8 cellular contexts compared by ENCODE assay signal in the genomic region with DNA sequence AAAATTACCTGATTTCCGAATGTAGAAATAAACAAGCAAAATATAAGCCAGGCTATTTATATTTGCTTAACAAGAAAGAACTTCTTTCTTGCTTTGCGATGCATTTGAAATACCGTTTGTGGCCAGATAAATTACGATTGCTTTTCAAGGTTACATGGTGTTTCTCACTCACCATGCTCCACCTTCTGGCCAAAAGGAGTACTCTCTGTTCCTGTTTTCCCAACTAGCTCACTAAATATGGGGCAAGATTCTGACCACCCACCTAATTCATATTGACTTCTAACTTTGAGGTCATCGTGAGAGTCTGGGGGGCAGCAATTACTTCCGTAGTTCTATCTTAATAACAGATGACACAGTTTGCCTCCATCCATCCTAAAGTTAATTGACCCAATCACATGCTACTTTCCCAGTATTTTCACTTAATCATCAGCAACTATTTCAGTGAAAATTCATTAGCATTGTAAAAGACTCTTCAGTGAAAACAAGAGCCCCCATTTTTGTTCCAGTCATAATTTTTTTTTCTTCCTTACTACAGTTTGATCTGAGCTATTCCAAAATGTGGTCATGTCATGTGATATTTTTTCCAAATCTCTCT. TPM values are rescaled to one million over a fixed set of nuclear protein-coding genes. Genes with fewer than 3 reads are reported as not detected.
DNase-seq lines count a peak whose midpoint lies in the region; FAIRE-seq and TF ChIP-seq lines count a peak whose summit lies in the region.

No MANE protein-coding gene starts in this region.

- no peaks in the 10 kb centered on the region for H3K79me2 ChIP-seq in OCI-LY7 (ENCODE audit: insufficient read depth, low read depth, low read length)

- H3K27ac ChIP-seq in OCI-LY7 (ENCODE audit: low read depth, low read length, poor library complexity, severe bottlenecking) (no peak overlapping the region), tibial artery (no peak overlapping the region)

- H3K4me2 ChIP-seq in OCI-LY7 (ENCODE audit: low read length): peak overlapping the region; percentile 25

- POLR2A ChIA-PET in OCI-LY7 (lab: Charles Lee): interaction anchor here (0.6 to 2.5 kb wide), 6 partner anchors 9 to 61 kb away, joined by 3 to 18 read pairs (median 5); partner anchors contain the start of gene ACP3

- intact Hi-C loops in OCI-LY7 (cut with micrococcal nuclease; ENCODE audit: unreplicated experiment) (loop anchor here (1.0 to 5.0 kb wide), 3 partner anchors 26 to 311 kb away; partner anchors contain the start of gene ACP3), tibial artery (cut with DNase I; ENCODE audit: low total_unique reads) (no loop called here)

- H4K20me1 ChIP-seq in OCI-LY7 (ENCODE audit: insufficient read depth, low read length): no peaks in the 10 kb centered on the region

- CTCF ChIA-PET in OCI-LY7 (lab: Charles Lee; ENCODE audit: unreplicated experiment): interaction anchor here (0.6 to 1.7 kb wide), 5 partner anchors 12 to 88 kb away, joined by 3 to 5 read pairs (median 3); partner anchors contain the start of gene ACP3

- H3K36me3 ChIP-seq in OCI-LY7 (ENCODE audit: insufficient read depth, low read length) (no peaks in the 10 kb centered on the region), tibial artery (no peaks in the 10 kb centered on the region)

- no peaks in the 10 kb centered on the region for H3K4me1 ChIP-seq in OCI-LY7 (ENCODE audit: insufficient read depth, low read length, poor library complexity, severe bottlenecking)
- no peaks in the 10 kb centered on the region for H3K4me1 ChIP-seq in tibial artery

- H3K27me3 ChIP-seq in tibial artery: no peaks in the 10 kb centered on the region

- H2AFZ ChIP-seq in OCI-LY7 (ENCODE audit: low read length): peak overlapping the region; percentile 63; the same call in 1 of the 2 replicates

- BruUV-seq in OCI-LY7 (replicated peaks; lab: Mats Ljungman, UMichigan): no TSS peak

- FAIRE-seq in colon (lab: Jason Lieb, UNC): peak; percentile 10

- H3K9me3 ChIP-seq in OCI-LY7 (ENCODE audit: low read length) (no peaks in the 10 kb centered on the region), tibial artery (no peaks in the 10 kb centered on the region)

- no peak overlapping the region for H3K4me3 ChIP-seq in OCI-LY7 (ENCODE audit: low read depth, low read length, poor library complexity, severe bottlenecking)
- H3K4me3 ChIP-seq in tibial artery: peak overlapping the region in 1 of 2 donors; percentile 18

- no peaks in the 10 kb centered on the region for H3K9me2 ChIP-seq in OCI-LY7 (ENCODE audit: insufficient read depth, low read length)

- in situ Hi-C loops in GM13976 (cut with MboI; ENCODE audit: low sequenced_read_pairs, unreplicated experiment): loop anchor here (10.0 kb wide), 1 partner anchor 88 kb away; no protein-coding TSS in a partner anchor

- DNase-seq in Ammon's horn (ENCODE audit: low spot score) (peak; percentile 79), GM13976 (ENCODE audit: low spot score) (peak; percentile 38), OCI-LY7 (ENCODE audit: low spot score) (peak; percentile 77), left kidney (ENCODE audit: low read depth, low spot score) (peak; percentile 83), tibial artery (peak in 1 of 2 donors; percentile 42), NK-92 (lab: John Stamatoyannopoulos, UW; ENCODE audit: unreplicated experiment) (no peak)

- TF ChIP-seq CTCF in GM13976 (IDR thresholded peaks at IDR 0.05; ENCODE audit: borderline replicate concordance, control extremely low read depth, extremely low read depth, insufficient read depth, missing control alignments) (peak; percentile 65), LNCAP (IDR thresholded peaks at IDR 0.05) (peak; percentile 82), OCI-LY7 (conservative IDR thresholded peaks at IDR 0.05; ENCODE audit: low read length) (peak; percentile 94), tibial artery (IDR thresholded peaks at IDR 0.05) (peak; percentile 76 to 81)

RNA-seq across cellular contexts. Expression of gene ACP3, which starts 25.9 kb away (rescaled TPM):
- 4.1 and 4.3 TPM in 2 replicates for total RNA-seq in OCI-LY7 (2014; rRNA removed; shearing (Covaris generic))
- 10.5 and 13.7 TPM in 2 replicates for total RNA-seq in OCI-LY7 (2022)
